Comparison of ENCODE assay signal across 8 cellular contexts in genomic region chr1:78003882-78004718, GRCh38. TPM values are rescaled to one million over a fixed set of nuclear protein-coding genes. Genes with fewer than 3 reads are reported as not detected.
A peak's percentile ranks its signal among the peaks of the same experiment; 100 is the strongest.
DNase-seq lines count a peak whose midpoint lies in the region; ATAC-seq and TF ChIP-seq lines count a peak whose summit lies in the region.

No MANE protein-coding gene starts in this region.

- H3K9me3 ChIP-seq in PC-9 (ENCODE audit: insufficient read depth, low read depth) (no peaks in the 10 kb centered on the region), neural progenitor cell (ENCODE audit: low read depth) (no peaks in the 10 kb centered on the region), aorta (ENCODE audit: control insufficient read depth, low read length) (no peaks in the 10 kb centered on the region)

- H3F3A ChIP-seq in PC-9 (ENCODE audit: insufficient read depth, low read depth) = peaks cover 33% of the 10 kb centered on the region
- peaks cover 34% of the 10 kb centered on the region for H3F3A ChIP-seq in neural progenitor cell (ENCODE audit: low read depth)

- H3K27me3 Mint-ChIP-seq in CD14-positive monocyte (ENCODE audit: low read depth in 3 of 3) (peaks cover 0 to 1% (median 0%) of the 10 kb centered on the region in 3 donors), neural progenitor cell (ENCODE audit: insufficient read depth, low read depth) (peaks cover 3% of the 10 kb centered on the region)

- peak; percentile 56 for DNase-seq in CD14-positive monocyte (ENCODE audit: low spot score)
- peak; percentile 54 to 95 for DNase-seq in PC-9
- peak; percentile 6 for DNase-seq in activated T-helper 1 cell treated with Interleukin-2 at 50 U/mL for 16 hours (ENCODE audit: low read depth)
- peak; percentile 87 for DNase-seq in fibroblast of villous mesenchyme (ENCODE audit: low read depth)
- DNase-seq in neural progenitor cell (ENCODE audit: low spot score) = peak; percentile 77
- DNase-seq in aorta = peak; percentile 62 to 78

- peak; percentile 32 for ATAC-seq in GM19324 (IDR thresholded peaks at IDR 0.05; ENCODE audit: low FRiP score, unreplicated experiment)
- ATAC-seq in HG03378 (IDR thresholded peaks at IDR 0.05; ENCODE audit: unreplicated experiment) = peak; percentile 54
- peak; percentile 77 for ATAC-seq in aorta (ENCODE audit: low FRiP score)

- H3K27ac ChIP-seq in PC-9 (peak overlapping the region; percentile 96), neural progenitor cell (peak overlapping the region; percentile 95), aorta (ENCODE audit: low read depth in 1 of 2, low read length in 2 of 2) (no peak overlapping the region)

- H3K36me3 Mint-ChIP-seq in CD14-positive monocyte (peaks cover 0 to 2% of the 10 kb centered on the region in 2 donors), neural progenitor cell (no peaks in the 10 kb centered on the region)

- H3K9ac ChIP-seq in neural progenitor cell = peak overlapping the region; percentile 75

- H4K20me1 ChIP-seq in PC-9 (ENCODE audit: insufficient read depth) = no peaks in the 10 kb centered on the region
- H4K20me1 ChIP-seq in neural progenitor cell (ENCODE audit: low read depth) = no peaks in the 10 kb centered on the region

- H3K4me1 ChIP-seq in PC-9 (replicated peaks; ENCODE audit: insufficient read depth) (peaks cover 52% of the 10 kb centered on the region), neural progenitor cell (peaks cover 21% of the 10 kb centered on the region), aorta (ENCODE audit: control insufficient read depth in 1 of 2, insufficient read depth in 2 of 2, low read length in 2 of 2) (no peaks in the 10 kb centered on the region)

- POLR2A ChIA-PET in PC-9 (lab: Charles Lee; ENCODE audit: unreplicated experiment) = interaction anchor here (0.5 to 2.4 kb wide), 15 partner anchors 8 to 853 kb away, joined by 3 to 77 read pairs (median 4); partner anchors contain the start of gene FUBP1

- H3K4me1 Mint-ChIP-seq in CD14-positive monocyte (peaks cover 14% of the 10 kb centered on the region), neural progenitor cell (peaks cover 29% of the 10 kb centered on the region)

- CTCF ChIA-PET in PC-9 (lab: Charles Lee) = interaction anchor here (0.6 to 1.7 kb wide), 3 partner anchors 24 to 321 kb away, joined by 7 to 10 read pairs (median 8); partner anchors contain the start of gene FUBP1

- H2AFZ ChIP-seq in PC-9 = peak overlapping the region; percentile 66
- H2AFZ ChIP-seq in neural progenitor cell (replicated peaks) = no peak overlapping the region

- no peaks in the 10 kb centered on the region for H3K27me3 ChIP-seq in PC-9 (ENCODE audit: insufficient read depth, low read depth)
- no peaks in the 10 kb centered on the region for H3K27me3 ChIP-seq in neural progenitor cell
- no peaks in the 10 kb centered on the region for H3K27me3 ChIP-seq in aorta (ENCODE audit: control insufficient read depth in 1 of 2, insufficient read depth in 2 of 2, low read length in 1 of 2)

- H3K27ac Mint-ChIP-seq in CD14-positive monocyte = peak overlapping the region; percentile 96 to 99 (median 97)
- peak overlapping the region; percentile 98 for H3K27ac Mint-ChIP-seq in neural progenitor cell

- TSS peak; percentile 99 for BruUV-seq in PC-9 (replicated peaks; lab: Mats Ljungman, UMichigan)

- H3K9me3 Mint-ChIP-seq in CD14-positive monocyte (no peaks in the 10 kb centered on the region), neural progenitor cell (no peaks in the 10 kb centered on the region)

- H3K4me3 ChIP-seq in PC-9 = peak overlapping the region; percentile 73
- H3K4me3 ChIP-seq in fibroblast of villous mesenchyme (ENCODE audit: low read depth, low read length) = peak overlapping the region; percentile 85
- peak overlapping the region; percentile 50 for H3K4me3 ChIP-seq in neural progenitor cell
- peak overlapping the region; percentile 98 to 100 for H3K4me3 ChIP-seq in aorta (ENCODE audit: low read length in 2 of 2)

- peak overlapping the region; percentile 76 to 94 for H3K4me3 Mint-ChIP-seq in CD14-positive monocyte
- peak overlapping the region; percentile 87 for H3K4me3 Mint-ChIP-seq in neural progenitor cell

- H3K79me2 ChIP-seq in PC-9 (ENCODE audit: low read depth) = peaks cover 42% of the 10 kb centered on the region
- peaks cover 35% of the 10 kb centered on the region for H3K79me2 ChIP-seq in neural progenitor cell (ENCODE audit: low read depth)

- no peaks in the 10 kb centered on the region for H3K36me3 ChIP-seq in PC-9 (ENCODE audit: low read depth)
- no peaks in the 10 kb centered on the region for H3K36me3 ChIP-seq in neural progenitor cell
- no peaks in the 10 kb centered on the region for H3K36me3 ChIP-seq in aorta (ENCODE audit: control insufficient read depth in 1 of 2, insufficient read depth in 2 of 2, low read length in 1 of 2)

- H3K4me2 ChIP-seq in PC-9 = peak overlapping the region; percentile 79
- peak overlapping the region; percentile 79 for H3K4me2 ChIP-seq in neural progenitor cell

- 4 to 5% methylated on average over 8 of the region's 8 CpGs for WGBS in aorta, 2 donors

- TF ChIP-seq CTCF in CD14-positive monocyte (IDR thresholded peaks at IDR 0.05) = no peak
- no peak for TF ChIP-seq CTCF in PC-9 (conservative IDR thresholded peaks at IDR 0.05)
- no peak for TF ChIP-seq CTCF in fibroblast of villous mesenchyme (IDR thresholded peaks at IDR 0.05; ENCODE audit: insufficient read depth, low read depth, low read length)
- TF ChIP-seq CTCF in neural progenitor cell (IDR thresholded peaks at IDR 0.05) = no peak

- intact Hi-C loops in CD14-positive monocyte (cut with micrococcal nuclease) = loop anchor here in 1 of 2 donors (2.0 kb wide), 1 partner anchor 25 kb away; the partner anchor contains the start of gene FUBP1
- intact Hi-C loops in PC-9 (cut with micrococcal nuclease; ENCODE audit: unreplicated experiment) = loop anchor here (1.0 to 5.0 kb wide), 3 partner anchors 25 to 110 kb away; partner anchors contain the start of gene FUBP1
- intact Hi-C loops in aorta (cut with DNase I) = loop anchor here (1.0 kb wide), 1 partner anchor 25 kb away; the partner anchor contains the start of gene FUBP1 (in 2 of the 2)

- no peaks in the 10 kb centered on the region for H3K9me2 ChIP-seq in PC-9 (ENCODE audit: insufficient read depth)

RNA-seq across cellular contexts. Expression of gene DNAJB4, which starts 0.6 kb away (rescaled TPM):
- polyA plus RNA-seq in CD14-positive monocyte = 1 to 10 TPM; 2.8 to 4.0 TPM
- total RNA-seq in PC-9 (2021) = 35.6 and 45.5 TPM in 2 replicates
- 35.4 and 57.0 TPM in 2 replicates for total RNA-seq in fibroblast of villous mesenchyme
- 37.5 and 40.6 TPM in 2 replicates for total RNA-seq in neural progenitor cell (ENCODE audit: low replicate concordance)
- total RNA-seq in aorta = 100 to 1,000 TPM in 1 of 2 donors, 10 to 100 TPM in 1; 76.7 to 137 TPM
- 10 to 100 TPM; 39.1 to 56.5 TPM for polyA plus RNA-seq in aorta

RNA-seq across cellular contexts. Expression of gene FUBP1, which starts 25.2 kb away (rescaled TPM):
- 10 to 100 TPM; 16.5 TPM for polyA plus RNA-seq in CD14-positive monocyte
- total RNA-seq in PC-9 (2021) = 101 and 152 TPM in 2 replicates
- 87.0 and 125 TPM in 2 replicates for total RNA-seq in fibroblast of villous mesenchyme
- total RNA-seq in neural progenitor cell (ENCODE audit: low replicate concordance) = 353 and 491 TPM in 2 replicates
- 100 to 1,000 TPM; 101 to 142 TPM for total RNA-seq in aorta
- polyA plus RNA-seq in aorta = 10 to 100 TPM; 18.3 to 57.1 TPM

RNA-seq across cellular contexts. Expression of gene GIPC2, which starts 41.7 kb away (rescaled TPM):
- polyA plus RNA-seq in CD14-positive monocyte (not detected), aorta (1 to 10 TPM; 1.4 to 7.5 TPM)
- total RNA-seq in PC-9 (2021) (0.20 and 0.30 TPM in 2 replicates), fibroblast of villous mesenchyme (0.32 and 0.43 TPM in 2 replicates), neural progenitor cell (ENCODE audit: low replicate concordance) (not detected in 2 replicates), aorta (1 to 10 TPM; 2.8 to 7.4 TPM)

Comparison
In these comparisons a context has a peak if more than half of its experiments do, and no peak if none do; other contexts are left out.
1. DNase-seq: peak in every context shown above with its lines; median percentile 87 in fibroblast of villous mesenchyme; 77 in neural progenitor cell; 74 in PC-9; 70 in aorta; 56 in CD14-positive monocyte; 6 in activated T-helper 1 cell treated with Interleukin-2 at 50 U/mL for 16 hours.
2. H3K27ac ChIP-seq: peak in PC-9 (single experiment) and neural progenitor cell (single experiment); none in aorta (0 of 2).
3. Peak in every context shown above with its lines, with median percentiles within 50 percentile points of each other: ATAC-seq and H3K4me3 ChIP-seq.